8 cellular contexts compared by ENCODE assay signal in genomic region chr4:30716158-30716557, GRCh38. TPM values are rescaled to one million over a fixed set of nuclear protein-coding genes. Genes with fewer than 3 reads are reported as not detected.
DNase-seq lines count a peak whose midpoint lies in the region; ATAC-seq and TF ChIP-seq lines count a peak whose summit lies in the region.

No MANE protein-coding gene starts in this region.

- H3K36me3 ChIP-seq in cardiac muscle cell, result no peaks in the 10 kb centered on the region

- H3K4me1 Mint-ChIP-seq in natural killer cell treated with Interleukin-12 subunit alpha and Interleukin-12 subunit beta and Interleukin-15 and Interleukin-18, amount 100 ng/mL, for 72 hours (ENCODE audit: low read depth in 2 of 2), result peaks cover 13 to 30% of the 10 kb centered on the region in 2 donors

- no peak overlapping the region for H3K27ac ChIP-seq in cardiac muscle cell

- H3K9me3 ChIP-seq in cardiac muscle cell (ENCODE audit: low read depth), result no peaks in the 10 kb centered on the region

- ATAC-seq in Right ventricle myocardium inferior (no peak), HG03571 (IDR thresholded peaks at IDR 0.05; ENCODE audit: unreplicated experiment) (no peak)
- ATAC-seq in natural killer cell treated with Interleukin-12 subunit alpha and Interleukin-12 subunit beta and Interleukin-15 and Interleukin-18, amount 100 ng/mL, for 72 hours, result no peak

- peaks cover 19% of the 10 kb centered on the region for H3K36me3 Mint-ChIP-seq in natural killer cell treated with Interleukin-12 subunit alpha and Interleukin-12 subunit beta and Interleukin-15 and Interleukin-18, amount 100 ng/mL, for 72 hours

- peak; percentile 56 for TF ChIP-seq CTCF in cardiac muscle cell (IDR thresholded peaks at IDR 0.05; ENCODE audit: low read depth, low read length)

- peaks cover 17 to 25% of the 10 kb centered on the region in 2 donors for H3K27me3 Mint-ChIP-seq in natural killer cell treated with Interleukin-12 subunit alpha and Interleukin-12 subunit beta and Interleukin-15 and Interleukin-18, amount 100 ng/mL, for 72 hours

- intact Hi-C loops in Right ventricle myocardium inferior (cut with DNase I), result loop anchor here (5.0 to 10.0 kb wide), 3 partner anchors 306 to 956 kb away; no protein-coding TSS in a partner anchor

- H3K4me3 ChIP-seq in cardiac muscle cell, result peak overlapping the region; percentile 92

- H3K4me3 Mint-ChIP-seq in natural killer cell treated with Interleukin-12 subunit alpha and Interleukin-12 subunit beta and Interleukin-15 and Interleukin-18, amount 100 ng/mL, for 72 hours, result peak overlapping the region; percentile 25

- peak; percentile 50 to 60 for DNase-seq in cardiac muscle cell (ENCODE audit: low read depth in 1 of 2, low spot score in 1 of 2)
- no peak for DNase-seq in Right ventricle myocardium inferior (ENCODE audit: missing footprints)
- peak; percentile 51 for DNase-seq in NCI-H748 (lab: John Stamatoyannopoulos, UW; ENCODE audit: unreplicated experiment)
- peak; percentile 28 for DNase-seq in dermis blood vessel endothelial cell
- DNase-seq in natural killer cell treated with Interleukin-12 subunit alpha and Interleukin-12 subunit beta and Interleukin-15 and Interleukin-18, amount 100 ng/mL, for 72 hours (ENCODE audit: low spot score), result no peak
- DNase-seq in NK-92 (lab: John Stamatoyannopoulos, UW; ENCODE audit: unreplicated experiment), result no peak
- DNase-seq in C1 segment of cervical spinal cord (lab: John Stamatoyannopoulos, UW), result no peak

- H3K27me3 ChIP-seq in cardiac muscle cell, result no peaks in the 10 kb centered on the region

- H3K9me3 Mint-ChIP-seq in natural killer cell treated with Interleukin-12 subunit alpha and Interleukin-12 subunit beta and Interleukin-15 and Interleukin-18, amount 100 ng/mL, for 72 hours, result peaks cover 6% of the 10 kb centered on the region

- H3K27ac Mint-ChIP-seq in natural killer cell treated with Interleukin-12 subunit alpha and Interleukin-12 subunit beta and Interleukin-15 and Interleukin-18, amount 100 ng/mL, for 72 hours, result no peak overlapping the region

- H3K4me1 ChIP-seq in cardiac muscle cell (ENCODE audit: low read depth), result peaks cover 3% of the 10 kb centered on the region

RNA-seq across cellular contexts. Expression of gene PCDH7, which starts 4.0 kb away (rescaled TPM):
- total RNA-seq in cardiac muscle cell (146 and 206 TPM in 2 replicates), Right ventricle myocardium inferior (21.7 TPM), dermis blood vessel endothelial cell (0.28 and 0.34 TPM in 2 replicates)
- 56.2 and 79.7 TPM in 2 replicates for polyA plus RNA-seq in cardiac muscle cell
- not detected for total RNA-seq in natural killer cell treated with Interleukin-12 subunit alpha and Interleukin-12 subunit beta and Interleukin-15 and Interleukin-18, amount 100 ng/mL, for 72 hours

Comparison
In these comparisons a context has a peak if more than half of its experiments do, and no peak if none do; other contexts are left out.
1. DNase-seq: peak in cardiac muscle cell (2 of 2), NCI-H748 (single experiment) and dermis blood vessel endothelial cell (single experiment); none in Right ventricle myocardium inferior (single experiment), natural killer cell treated with Interleukin-12 subunit alpha and Interleukin-12 subunit beta and Interleukin-15 and Interleukin-18, amount 100 ng/mL, for 72 hours (single experiment), NK-92 (single experiment) and C1 segment of cervical spinal cord (0 of 14).
2. RNA of gene PCDH7, which starts 4.0 kb away (total RNA-seq): 146 to 206 TPM in cardiac muscle cell and 21.7 TPM in Right ventricle myocardium inferior (single experiment); 0.28 to 0.34 TPM in dermis blood vessel endothelial cell and not detected in natural killer cell treated with Interleukin-12 subunit alpha and Interleukin-12 subunit beta and Interleukin-15 and Interleukin-18, amount 100 ng/mL, for 72 hours; every median in the first group is over 10 times any median in the second.